Comparison of ENCODE assay signal across 1 cellular context in the genomic region with DNA sequence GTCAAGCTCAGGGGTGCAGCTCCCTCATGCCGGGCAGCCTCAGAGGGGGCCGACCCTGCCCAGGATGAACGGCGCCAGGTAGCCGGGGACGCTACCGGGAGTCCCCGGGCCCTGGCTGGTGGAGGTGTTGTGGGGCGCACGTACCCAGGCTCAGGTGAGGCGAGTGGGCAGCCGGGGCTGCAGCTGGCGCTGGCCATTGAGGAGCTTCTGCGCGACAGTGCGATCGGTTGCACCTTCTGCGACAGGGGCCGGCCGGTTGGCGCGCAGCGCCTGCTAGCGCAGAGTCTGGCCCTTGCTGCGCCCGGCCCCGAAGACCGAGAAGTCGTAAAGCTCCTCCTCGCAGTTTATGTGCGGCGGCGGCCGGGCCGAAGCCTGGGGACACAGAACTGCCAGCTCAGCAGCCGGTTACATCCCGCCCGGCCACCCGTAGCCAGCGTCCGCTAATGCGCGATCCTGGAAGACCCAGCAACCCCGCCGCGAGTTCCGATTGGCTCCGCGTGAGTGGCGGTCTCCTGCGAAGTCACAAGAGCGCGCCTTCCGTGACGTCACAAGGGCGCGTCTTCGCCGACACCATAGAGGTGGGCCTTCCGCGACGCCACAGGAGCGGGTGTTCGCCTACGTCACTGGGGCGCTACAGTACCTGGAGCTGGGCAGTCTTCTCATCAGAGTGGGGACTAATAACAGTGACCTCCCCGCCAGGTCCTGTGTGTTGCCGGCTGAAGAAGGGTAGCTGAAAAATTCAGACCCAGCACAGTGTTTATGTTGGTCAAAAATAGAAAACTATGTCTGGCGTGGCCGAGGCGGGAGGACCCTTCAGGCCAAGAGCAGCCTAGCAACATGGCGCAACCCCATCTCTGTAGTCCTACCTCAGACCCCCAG.
TF ChIP-seq lines count a peak whose summit lies in the region.

No MANE protein-coding gene starts in this region.

TF ChIP-seq in SK-N-SH, 30 proteins besides CTCF, POLR2A, EP300 and RAD21 (continued from another document):
- peak; percentile 55; the same call in 1 of the 2 replicates for TF ChIP-seq USF1 (IDR thresholded peaks at IDR 0.05; ENCODE audit: borderline replicate concordance, low read depth)
- peak; percentile 94 for TF ChIP-seq MAX (IDR thresholded peaks at IDR 0.05; ENCODE audit: low read depth)
- peak; percentile 76 for TF ChIP-seq CHD2 (IDR thresholded peaks at IDR 0.05; ENCODE audit: low read length, partially characterized antibody)
- peak; percentile 38; the same call in 1 of the 2 replicates for TF ChIP-seq IRF3 (IDR thresholded peaks at IDR 0.05; ENCODE audit: low read depth, low read length)
- TF ChIP-seq NRF1 (IDR thresholded peaks at IDR 0.05; ENCODE audit: low read depth, low read length) = 0 out of 2 replicates have a peak, but pooled peaks have one; percentile 10
- TF ChIP-seq RFX5 (IDR thresholded peaks at IDR 0.05; ENCODE audit: low read length) = peak; percentile 93
- TF ChIP-seq YY1 (IDR thresholded peaks at IDR 0.05; ENCODE audit: low read depth) = 0 out of 2 replicates have a peak, but pooled peaks have one; percentile 41
- TF ChIP-seq USF2 (IDR thresholded peaks at IDR 0.05; ENCODE audit: borderline replicate concordance, low read depth, low read length) = 0 out of 2 replicates have a peak, but pooled peaks have one; percentile 9
